In the genomic region with DNA sequence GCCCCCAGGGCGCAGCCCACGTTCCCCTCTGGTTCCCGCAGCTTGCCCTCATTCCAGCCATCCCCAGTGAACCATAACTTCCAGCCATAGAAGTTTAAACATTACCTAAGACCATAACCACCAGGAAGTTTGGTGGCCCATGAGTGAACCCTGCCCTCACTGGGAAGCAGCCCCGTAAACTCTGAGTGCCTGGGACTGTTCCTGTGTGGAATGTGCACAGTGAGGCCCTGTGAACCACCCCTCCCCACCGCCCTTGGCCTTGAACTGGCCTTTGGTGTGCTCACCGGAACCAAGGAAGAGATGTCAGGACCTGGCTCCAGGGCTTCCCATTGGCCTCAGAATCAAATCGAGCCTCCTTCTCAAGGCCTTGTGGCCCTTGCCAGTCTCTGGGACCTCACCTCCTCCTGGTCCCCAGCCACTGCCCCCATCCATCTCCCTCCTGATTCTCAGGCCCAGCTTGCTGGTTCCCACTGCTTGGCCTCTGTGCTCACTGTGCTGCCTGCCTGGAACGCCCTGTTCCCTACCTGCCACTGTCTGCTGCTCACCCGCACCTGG, we compare ENCODE assay signal across 11 cellular contexts. TPM values are rescaled to one million over a fixed set of nuclear protein-coding genes. Genes with fewer than 3 reads are reported as not detected.
DNase-seq lines count a peak whose midpoint lies in the region; ATAC-seq and TF ChIP-seq lines count a peak whose summit lies in the region.
"Had no signal": no experiment of that assay in that cellular context is flagged by ENCODE, and none has a peak within 500 bp of the region (broad histone marks: within the 10 kb centered on the region; RNA-seq: fewer than 3 reads in every experiment).

No MANE protein-coding gene starts in this region.

- H3K9me3 Mint-ChIP-seq in naive thymus-derived CD4-positive, alpha-beta T cell: peaks cover 0 to 2% (median 0%) of the 10 kb centered on the region in 11 donors

- CTCF ChIA-PET in HCT116 (lab: Charles Lee): no interaction called here
- CTCF ChIA-PET in naive thymus-derived CD4-positive, alpha-beta T cell (lab: Charles Lee): interaction anchor here (0.7 to 1.0 kb wide), 2 partner anchors 45 to 47 kb away, joined by 5 read pairs; a partner anchor contains a TSS

- H3K27me3 Mint-ChIP-seq in naive thymus-derived CD4-positive, alpha-beta T cell: peaks cover 0 to 2% (median 0%) of the 10 kb centered on the region in 5 donors

- intact Hi-C loops in HCT116 (cut with micrococcal nuclease): no loop called here
- intact Hi-C loops in naive thymus-derived CD4-positive, alpha-beta T cell (cut with micrococcal nuclease): no loop called here

- no peaks in the 10 kb centered on the region for H3K9me2 ChIP-seq in HCT116 (ENCODE audit: insufficient read depth)

- peaks cover 55 to 82% (median 71%) of the 10 kb centered on the region in 7 donors for H3K4me1 Mint-ChIP-seq in naive thymus-derived CD4-positive, alpha-beta T cell

- no peak overlapping the region for H2AFZ ChIP-seq in HCT116 (ENCODE audit: low read depth, low read length, poor library complexity, severe bottlenecking)

- TF ChIP-seq CTCF in C4-2B (conservative IDR thresholded peaks at IDR 0.05) (no peak), HCT116 (IDR thresholded peaks at IDR 0.05 in 2 of 3, conservative IDR thresholded peaks at IDR 0.05 in 1 of 3; ENCODE audit: borderline replicate concordance in 1 of 3, insufficient read depth in 1 of 3, low read depth in 2 of 3, low read length in 2 of 3) (no peak)

- peaks cover 50% of the 10 kb centered on the region for H3K79me2 ChIP-seq in HCT116 (ENCODE audit: insufficient read depth, low read length)

- peak overlapping the region; percentile 76 to 99 (median 92) for H3K27ac Mint-ChIP-seq in naive thymus-derived CD4-positive, alpha-beta T cell

- ATAC-seq in HCT116 (no peak), HG03432 (IDR thresholded peaks at IDR 0.05; ENCODE audit: unreplicated experiment) (no peak)
- no peak for ATAC-seq in naive thymus-derived CD4-positive, alpha-beta T cell

- peaks cover 5 to 8% of the 10 kb centered on the region in 2 experiments; a peak in 3 of 4 replicates for H3K36me3 ChIP-seq in HCT116 (ENCODE audit: control insufficient read depth in 1 of 2, insufficient read depth in 2 of 2, low read length in 2 of 2)
- peaks cover 14 to 18% of the 10 kb centered on the region in 2 donors for H3K36me3 ChIP-seq in duodenal mucosa (ENCODE audit: control insufficient read depth in 1 of 2, insufficient read depth in 2 of 2, low read length in 2 of 2)
- peaks cover 4 to 29% (median 4%) of the 10 kb centered on the region in 3 experiments for H3K36me3 ChIP-seq in naive thymus-derived CD4-positive, alpha-beta T cell (ENCODE audit: control insufficient read depth in 2 of 3, insufficient read depth in 3 of 3, low read length in 3 of 3)

- POLR2A ChIA-PET in HCT116 (lab: Charles Lee): no interaction called here
- POLR2A ChIA-PET in naive thymus-derived CD4-positive, alpha-beta T cell (lab: Charles Lee): no interaction called here

- no peak for TF ChIP-seq RAD21 in HCT116 (IDR thresholded peaks at IDR 0.05; ENCODE audit: low read depth)

- H3K36me3 Mint-ChIP-seq in naive thymus-derived CD4-positive, alpha-beta T cell: peaks cover 6 to 37% (median 7%) of the 10 kb centered on the region in 5 donors

- no peak for TF ChIP-seq POLR2A in HCT116 (IDR thresholded peaks at IDR 0.05; ENCODE audit: borderline replicate concordance, extremely low read depth, insufficient read depth, insufficient read length)

- DNase-seq in HCT116 (ENCODE audit: low read depth, low spot score) (no peak), NCI-H748 treated with DMSO at 0.1 percent for 48 hours (lab: John Stamatoyannopoulos, UW) (no peak), cerebellum (ENCODE audit: low spot score) (no peak), NCI-H1048 (lab: John Stamatoyannopoulos, UW) (no peak)
- DNase-seq in naive thymus-derived CD4-positive, alpha-beta T cell: no peak
- DNase-seq: DMS53, NCI-H2081 treated with DMSO at 0.1 percent for 48 hours had no signal

- H3K9ac ChIP-seq in HCT116 (ENCODE audit: low read length) (no peak overlapping the region), duodenal mucosa (ENCODE audit: low read depth in 1 of 2, low read length in 2 of 2) (peak overlapping the region; percentile 31 to 47)

- BruUV-seq in HCT116 (replicated peaks; lab: Mats Ljungman, UMichigan): no TSS peak

- no peaks in the 10 kb centered on the region for H3K9me3 ChIP-seq in HCT116 (ENCODE audit: control insufficient read depth in 1 of 2, insufficient read depth in 1 of 2, low read depth in 1 of 2, low read length in 2 of 2)
- H3K9me3 ChIP-seq in duodenal mucosa (ENCODE audit: control insufficient read depth in 1 of 2, low read length in 2 of 2): no peaks in the 10 kb centered on the region
- H3K9me3 ChIP-seq in naive thymus-derived CD4-positive, alpha-beta T cell (ENCODE audit: control insufficient read depth in 2 of 3, low read length in 3 of 3): no peaks in the 10 kb centered on the region
- H3K9me3 ChIP-seq: suprapubic skin had no signal

- RAD21 ChIA-PET in HCT116 (lab: Charles Lee; ENCODE audit: low non-redundant PET in 1 of 2, low total read pairs in 2 of 2, uncharacterized antibody in 2 of 2, unreplicated experiment in 2 of 2): no interaction called here

- H3K4me1 ChIP-seq in HCT116 (ENCODE audit: control insufficient read depth in 1 of 2, insufficient read depth in 2 of 2, low read length in 2 of 2) (peaks cover 46 to 57% of the 10 kb centered on the region in 2 experiments), duodenal mucosa (ENCODE audit: control insufficient read depth in 1 of 2, insufficient read depth in 2 of 2, low read length in 2 of 2) (peaks cover 57 to 69% of the 10 kb centered on the region in 2 donors)
- H3K4me1 ChIP-seq in naive thymus-derived CD4-positive, alpha-beta T cell (ENCODE audit: control insufficient read depth in 2 of 2, insufficient read depth in 2 of 2, low read length in 2 of 2): peaks cover 43 to 50% of the 10 kb centered on the region in 2 donors

- H4K20me1 ChIP-seq in HCT116 (ENCODE audit: insufficient read depth): no peaks in the 10 kb centered on the region

- H3K4me3 ChIP-seq in HCT116 (replicated peaks in 1 of 2; ENCODE audit: low read depth in 1 of 2, low read length in 2 of 2) (no peak overlapping the region), duodenal mucosa (ENCODE audit: low read depth in 1 of 2, low read length in 2 of 2) (peak overlapping the region in 1 of 2 donors; percentile 43)
- H3K4me3 ChIP-seq in naive thymus-derived CD4-positive, alpha-beta T cell (ENCODE audit: low read length): no peak overlapping the region
- H3K4me3 ChIP-seq: suprapubic skin had no signal

- H3K27ac ChIP-seq in C4-2B (peak overlapping the region; percentile 4; the same call in 1 of the 2 replicates), HCT116 (ENCODE audit: low read depth, low read length) (peak overlapping the region; percentile 33; the same call in 1 of the 2 replicates), duodenal mucosa (ENCODE audit: low read depth, low read length) (peak overlapping the region; percentile 79)
- H3K27ac ChIP-seq in naive thymus-derived CD4-positive, alpha-beta T cell (ENCODE audit: low read depth, low read length): no peak overlapping the region

- H3K4me2 ChIP-seq in HCT116 (ENCODE audit: low read length): no peak overlapping the region

- H3K27me3 ChIP-seq in HCT116 (ENCODE audit: insufficient read depth, low read length): no peaks in the 10 kb centered on the region
- H3K27me3 ChIP-seq in duodenal mucosa (ENCODE audit: control insufficient read depth in 1 of 2, insufficient read depth in 2 of 2, low read length in 2 of 2): no peaks in the 10 kb centered on the region
- H3K27me3 ChIP-seq in naive thymus-derived CD4-positive, alpha-beta T cell (ENCODE audit: control insufficient read depth in 2 of 2, insufficient read depth in 2 of 2, low read length in 2 of 2): no peaks in the 10 kb centered on the region
- H3K27me3 ChIP-seq: suprapubic skin had no signal

- peak overlapping the region in 5 of 10 donors; percentile 14 to 83 (median 51) for H3K4me3 Mint-ChIP-seq in naive thymus-derived CD4-positive, alpha-beta T cell

TF ChIP-seq in HCT116, 20 proteins besides CTCF, POLR2A, EP300 and RAD21 (continues in another document):
- TF ChIP-seq SRF (IDR thresholded peaks at IDR 0.05; ENCODE audit: low read depth) (no peak), POLR2AphosphoS5 (IDR thresholded peaks at IDR 0.05; ENCODE audit: low read depth, low read length) (no peak), JUND (IDR thresholded peaks at IDR 0.05) (no peak), ELF1 (IDR thresholded peaks at IDR 0.05; ENCODE audit: borderline replicate concordance, low read depth) (no peak), ZNF274 (IDR thresholded peaks at IDR 0.05; ENCODE audit: low read depth, low read length) (no peak)
- TF ChIP-seq, protein P1, sequence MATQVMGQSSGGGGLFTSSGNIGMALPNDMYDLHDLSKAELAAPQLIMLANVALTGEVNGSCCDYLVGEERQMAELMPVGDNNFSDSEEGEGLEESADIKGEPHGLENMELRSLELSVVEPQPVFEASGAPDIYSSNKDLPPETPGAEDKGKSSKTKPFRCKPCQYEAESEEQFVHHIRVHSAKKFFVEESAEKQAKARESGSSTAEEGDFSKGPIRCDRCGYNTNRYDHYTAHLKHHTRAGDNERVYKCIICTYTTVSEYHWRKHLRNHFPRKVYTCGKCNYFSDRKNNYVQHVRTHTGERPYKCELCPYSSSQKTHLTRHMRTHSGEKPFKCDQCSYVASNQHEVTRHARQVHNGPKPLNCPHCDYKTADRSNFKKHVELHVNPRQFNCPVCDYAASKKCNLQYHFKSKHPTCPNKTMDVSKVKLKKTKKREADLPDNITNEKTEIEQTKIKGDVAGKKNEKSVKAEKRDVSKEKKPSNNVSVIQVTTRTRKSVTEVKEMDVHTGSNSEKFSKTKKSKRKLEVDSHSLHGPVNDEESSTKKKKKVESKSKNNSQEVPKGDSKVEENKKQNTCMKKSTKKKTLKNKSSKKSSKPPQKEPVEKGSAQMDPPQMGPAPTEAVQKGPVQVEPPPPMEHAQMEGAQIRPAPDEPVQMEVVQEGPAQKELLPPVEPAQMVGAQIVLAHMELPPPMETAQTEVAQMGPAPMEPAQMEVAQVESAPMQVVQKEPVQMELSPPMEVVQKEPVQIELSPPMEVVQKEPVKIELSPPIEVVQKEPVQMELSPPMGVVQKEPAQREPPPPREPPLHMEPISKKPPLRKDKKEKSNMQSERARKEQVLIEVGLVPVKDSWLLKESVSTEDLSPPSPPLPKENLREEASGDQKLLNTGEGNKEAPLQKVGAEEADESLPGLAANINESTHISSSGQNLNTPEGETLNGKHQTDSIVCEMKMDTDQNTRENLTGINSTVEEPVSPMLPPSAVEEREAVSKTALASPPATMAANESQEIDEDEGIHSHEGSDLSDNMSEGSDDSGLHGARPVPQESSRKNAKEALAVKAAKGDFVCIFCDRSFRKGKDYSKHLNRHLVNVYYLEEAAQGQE (IDR thresholded peaks at IDR 0.05; ENCODE audit: low read depth): no peak
- TF ChIP-seq, protein P2, sequence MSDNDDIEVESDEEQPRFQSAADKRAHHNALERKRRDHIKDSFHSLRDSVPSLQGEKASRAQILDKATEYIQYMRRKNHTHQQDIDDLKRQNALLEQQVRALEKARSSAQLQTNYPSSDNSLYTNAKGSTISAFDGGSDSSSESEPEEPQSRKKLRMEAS (IDR thresholded peaks at IDR 0.05): no peak

RNA-seq across cellular contexts. Expression of a gene that starts 46.5 kb away (rescaled TPM):
- total RNA-seq in HCT116 (2021; ENCODE audit: unreplicated experiment) (183 TPM), cerebellum (67.1 TPM)
- 163 and 167 TPM in 2 replicates for polyA plus RNA-seq in HCT116 (2012)
- 100 to 1,000 TPM; 238 to 340 (median 269) TPM for total RNA-seq in naive thymus-derived CD4-positive, alpha-beta T cell
- 100 to 1,000 TPM in 1 of 2 donors, 10 to 100 TPM in 1; 49.1 to 111 TPM for polyA plus RNA-seq in naive thymus-derived CD4-positive, alpha-beta T cell
